In genomic region chr15:60076055-60076454, GRCh38 we compare ENCODE assay signal across 16 cellular contexts.
DNase-seq lines count a peak whose midpoint lies in the region; ATAC-seq, FAIRE-seq and TF ChIP-seq lines count a peak whose summit lies in the region.
"Had no signal": no experiment of that assay in that cellular context is flagged by ENCODE, and none has a peak within 500 bp of the region (broad histone marks: within the 10 kb centered on the region; RNA-seq: fewer than 3 reads in every experiment).

No MANE protein-coding gene starts in this region.

- TF ChIP-seq CTCF in Loucy (conservative IDR thresholded peaks at IDR 0.05; ENCODE audit: low read length) (no peak), H1 (IDR thresholded peaks at IDR 0.05; ENCODE audit: control extremely low read depth in 1 of 3, insufficient read depth in 1 of 3, low read depth in 1 of 3, low read length in 3 of 3) (no peak)

- H3K9me2 ChIP-seq in Loucy (replicated peaks; ENCODE audit: low read depth, low read length) = no peaks in the 10 kb centered on the region

- no peaks in the 10 kb centered on the region for H3K27me3 ChIP-seq in Loucy (ENCODE audit: insufficient read depth, low read length, poor library complexity, severe bottlenecking)
- no peaks in the 10 kb centered on the region for H3K27me3 ChIP-seq in H1 (replicated peaks in 1 of 4; ENCODE audit: control insufficient read depth in 3 of 4, extremely low read depth in 1 of 4, insufficient read depth in 3 of 4, low read length in 3 of 4)
- no peaks in the 10 kb centered on the region for H3K27me3 ChIP-seq in neuron (ENCODE audit: insufficient read depth, low read length)

- H3K4me1 ChIP-seq in Loucy (ENCODE audit: insufficient read depth, low read length, poor library complexity, severe bottlenecking) (peaks cover 59% of the 10 kb centered on the region), H1 (replicated peaks in 1 of 4; ENCODE audit: control insufficient read depth in 3 of 4, insufficient read depth in 4 of 4, low read length in 3 of 4) (peaks cover 0 to 20% (median 17%) of the 10 kb centered on the region in 4 experiments), neuron (ENCODE audit: insufficient read depth, low read length) (peaks cover 66% of the 10 kb centered on the region)
- H3K4me1 ChIP-seq: HAP-1 had no signal

- H3K36me3 Mint-ChIP-seq in activated CD8-positive, alpha-beta memory T cell treated with anti-CD3 and anti-CD28 coated beads, Interleukin-2, amount 10 ng/mL, durations not matched to agents 7 days and 5 days = peaks cover 4% of the 10 kb centered on the region

- peak overlapping the region; percentile 40; the same call in 1 of the 2 replicates for H3K18ac ChIP-seq in H1 (ENCODE audit: extremely low read depth, low read length)

- FAIRE-seq in H1 (lab: Jason Lieb, UNC) = no peak
- FAIRE-seq: A549 had no signal

- peak overlapping the region; percentile 20 for H3K27ac Mint-ChIP-seq in activated CD8-positive, alpha-beta memory T cell treated with anti-CD3 and anti-CD28 coated beads, Interleukin-2, amount 10 ng/mL, durations not matched to agents 7 days and 5 days
- H3K27ac Mint-ChIP-seq: IgD-negative memory B cell had no signal

- H3K4me1 Mint-ChIP-seq in activated CD8-positive, alpha-beta memory T cell treated with anti-CD3 and anti-CD28 coated beads, Interleukin-2, amount 10 ng/mL, durations not matched to agents 7 days and 5 days = peaks cover 50% of the 10 kb centered on the region
- H3K4me1 Mint-ChIP-seq: IgD-negative memory B cell had no signal

- 91% methylated on average over 5 of the region's 5 CpGs; no CpG with 5 or more reads in 1 of the 2 experiments for WGBS in H1 (ENCODE audit: extremely low coverage in 1 of 2, insufficient coverage in 1 of 2, insufficient read length in 1 of 2, insufficient replicate concordance in 2 of 2, low coverage in 1 of 2, low lambda C conversion rate in 2 of 2, missing lambda C conversion rate in 1 of 2), 2 experiments

- H3K79me2 ChIP-seq in Loucy (ENCODE audit: insufficient read depth, low read length) (no peaks in the 10 kb centered on the region), H1 (ENCODE audit: control insufficient read depth in 1 of 2, insufficient read depth in 2 of 2, low read length in 2 of 2) (no peaks in the 10 kb centered on the region)

- DNase-seq in activated CD8-positive, alpha-beta memory T cell treated with anti-CD3 and anti-CD28 coated beads, Interleukin-2, amount 10 ng/mL, durations not matched to agents 7 days and 5 days = no peak
- DNase-seq in activated CD8-positive, alpha-beta memory T cell treated with anti-CD3 and anti-CD28 coated beads for 24 hours = no peak
- no peak for DNase-seq in H1 (ENCODE audit: low read depth in 1 of 2, low spot score in 2 of 2)
- DNase-seq in nucleus accumbens (lab: John Stamatoyannopoulos, UW) = no peak
- DNase-seq: DMS153, NCI-H1436 treated with DMSO at 0.1 percent for 48 hours, NCI-H2227 treated with DMSO at 0.1 percent for 48 hours, NCI-H526 had no signal

- no peaks in the 10 kb centered on the region for H3K9me3 Mint-ChIP-seq in activated CD8-positive, alpha-beta memory T cell treated with anti-CD3 and anti-CD28 coated beads, Interleukin-2, amount 10 ng/mL, durations not matched to agents 7 days and 5 days (ENCODE audit: low read depth)

- H2BK12ac ChIP-seq in H1 (ENCODE audit: low read depth, low read length) = no peak overlapping the region

- H3K4me2 ChIP-seq in Loucy (ENCODE audit: low read depth, low read length, poor library complexity, severe bottlenecking) (no peak overlapping the region), H1 (ENCODE audit: insufficient read depth in 1 of 2, low read depth in 2 of 2, low read length in 2 of 2) (no peak overlapping the region)
- H3K4me2 ChIP-seq: A549 had no signal

- no peak for TF ChIP-seq RAD21 in H1 (IDR thresholded peaks at IDR 0.05 in 1 of 2, conservative IDR thresholded peaks at IDR 0.05 in 1 of 2; ENCODE audit: low read depth in 2 of 2, low read length in 2 of 2)

- H2AK5ac ChIP-seq in H1 (ENCODE audit: low read depth, low read length) = no peak overlapping the region

- H3K56ac ChIP-seq in H1 (replicated peaks; ENCODE audit: insufficient read length, low read depth, low read length) = no peak overlapping the region

- no peak overlapping the region for H3K23ac ChIP-seq in H1 (ENCODE audit: insufficient read length)

- no peak overlapping the region for H3K4me3 Mint-ChIP-seq in activated CD8-positive, alpha-beta memory T cell treated with anti-CD3 and anti-CD28 coated beads, Interleukin-2, amount 10 ng/mL, durations not matched to agents 7 days and 5 days
- H3K4me3 Mint-ChIP-seq: IgD-negative memory B cell had no signal

- no peak overlapping the region for H2BK5ac ChIP-seq in H1 (ENCODE audit: low read depth, low read length)

- H3K9me3 ChIP-seq in Loucy (ENCODE audit: insufficient read depth, low read depth, low read length) (no peaks in the 10 kb centered on the region), H1 (ENCODE audit: insufficient read depth in 2 of 2, low read depth in 1 of 2, low read length in 1 of 2) (0 out of 4 replicates have a peak, but pooled peaks cover 0 to 3% of the 10 kb centered on the region in 2 experiments), neuron (ENCODE audit: low read length) (no peaks in the 10 kb centered on the region)
- H3K9me3 ChIP-seq: A549, HAP-1 had no signal

- POLR2A ChIA-PET in H1 (lab: Charles Lee; ENCODE audit: partially characterized antibody) = no interaction called here

- H3K79me1 ChIP-seq in H1 (ENCODE audit: low read depth, low read length) = no peaks in the 10 kb centered on the region

- no peak overlapping the region for H4K5ac ChIP-seq in H1 (ENCODE audit: insufficient read length, low read depth, low read length)

- TF ChIP-seq POLR2A in H1 (IDR thresholded peaks at IDR 0.05; ENCODE audit: control extremely low read depth in 1 of 2, low read depth in 2 of 2, low read length in 2 of 2) = no peak

- H2BK15ac ChIP-seq in H1 (ENCODE audit: low read length) = no peak overlapping the region

- H3F3A ChIP-seq in Loucy (ENCODE audit: low read depth) = no peaks in the 10 kb centered on the region

- no peak overlapping the region for H3K4ac ChIP-seq in H1 (replicated peaks; ENCODE audit: insufficient read length, low read depth, low read length)

- H2AFZ ChIP-seq in Loucy (ENCODE audit: low read length) (peak overlapping the region; percentile 78; the same call in 1 of the 2 replicates), H1 (ENCODE audit: low read length) (no peak overlapping the region), neuron (ENCODE audit: low read depth, low read length) (no peak overlapping the region)

- H3K23me2 ChIP-seq in H1 (ENCODE audit: low read depth, low read length) = no peaks in the 10 kb centered on the region

- no peak overlapping the region for H3K14ac ChIP-seq in H1 (ENCODE audit: insufficient read length)

- CTCF ChIA-PET in activated CD8-positive, alpha-beta memory T cell treated with anti-CD3 and anti-CD28 coated beads, Interleukin-2, amount 10 ng/mL, durations not matched to agents 7 days and 5 days (lab: Charles Lee) = no interaction called here
- CTCF ChIA-PET in H1 (lab: Charles Lee; ENCODE audit: partially characterized antibody) = interaction anchor here (0.7 to 0.8 kb wide), 2 partner anchors 155 to 351 kb away, joined by 3 read pairs; no protein-coding TSS in a partner anchor

- H3K9ac ChIP-seq in Loucy (ENCODE audit: low read depth, low read length, poor library complexity, severe bottlenecking) (no peak overlapping the region), H1 (replicated peaks in 1 of 4; ENCODE audit: extremely low read depth in 1 of 4, low read depth in 3 of 4, low read length in 3 of 4) (no peak overlapping the region)

- H3K4me3 ChIP-seq in Loucy (ENCODE audit: low read length, poor library complexity, severe bottlenecking) (no peak overlapping the region), H1 (ENCODE audit: extremely low read depth in 1 of 4, insufficient read depth in 2 of 4, low read depth in 3 of 4, low read length in 4 of 4) (no peak overlapping the region), neuron (ENCODE audit: low read length) (peak overlapping the region; percentile 7)
- H3K4me3 ChIP-seq: A549, HAP-1 had no signal

- H2BK20ac ChIP-seq in H1 (ENCODE audit: low read length) = no peak overlapping the region

- no peak overlapping the region for H2BK120ac ChIP-seq in H1 (replicated peaks; ENCODE audit: low read depth, low read length)

- H4K91ac ChIP-seq in H1 (replicated peaks; ENCODE audit: insufficient read length, low read length) = no peak overlapping the region

- H4K20me1 ChIP-seq in Loucy (ENCODE audit: insufficient read depth, low read length, poor library complexity, severe bottlenecking) (no peaks in the 10 kb centered on the region), H1 (replicated peaks in 1 of 2; ENCODE audit: control insufficient read depth in 1 of 2, insufficient read depth in 2 of 2, low read length in 2 of 2) (no peaks in the 10 kb centered on the region)

- no peak overlapping the region for H3K27ac ChIP-seq in H1 (ENCODE audit: low read depth, low read length)
- H3K27ac ChIP-seq: A549, C4-2B had no signal

- no peak for ATAC-seq in activated CD8-positive, alpha-beta memory T cell treated with anti-CD3 and anti-CD28 coated beads, Interleukin-2, amount 10 ng/mL, durations not matched to agents 7 days and 5 days
- no peak for ATAC-seq in HG03135 (IDR thresholded peaks at IDR 0.05; ENCODE audit: unreplicated experiment)
- ATAC-seq in GM21723 (IDR thresholded peaks at IDR 0.05; ENCODE audit: unreplicated experiment) = no peak
- ATAC-seq: A549 had no signal

- no peak overlapping the region for H4K8ac ChIP-seq in H1 (ENCODE audit: extremely low read depth, insufficient read depth, low read length)

- no peaks in the 10 kb centered on the region for H3K36me3 ChIP-seq in Loucy (ENCODE audit: insufficient read depth, low read length)
- H3K36me3 ChIP-seq in H1 (ENCODE audit: control insufficient read depth in 2 of 4, insufficient read depth in 4 of 4, low read length in 3 of 4) = no peaks in the 10 kb centered on the region
- H3K36me3 ChIP-seq in neuron (ENCODE audit: insufficient read depth, low read length) = no peaks in the 10 kb centered on the region
- H3K36me3 ChIP-seq: HAP-1 had no signal

- no peak for TF ChIP-seq EP300 in H1 (IDR thresholded peaks at IDR 0.05; ENCODE audit: borderline replicate concordance in 1 of 2, low read depth in 2 of 2, low read length in 2 of 2)

- H3K27me3 Mint-ChIP-seq in activated CD8-positive, alpha-beta memory T cell treated with anti-CD3 and anti-CD28 coated beads, Interleukin-2, amount 10 ng/mL, durations not matched to agents 7 days and 5 days = peaks cover 9% of the 10 kb centered on the region
